In genomic region chr3:49955636-49956035, GRCh38 we compare ENCODE assay signal across 18 cellular contexts. TPM values are rescaled to one million over a fixed set of nuclear protein-coding genes. Genes with fewer than 3 reads are reported as not detected.
DNase-seq lines count a peak whose midpoint lies in the region; ATAC-seq and TF ChIP-seq lines count a peak whose summit lies in the region.
"Had no signal": no experiment of that assay in that cellular context is flagged by ENCODE, and none has a peak within 500 bp of the region (broad histone marks: within the 10 kb centered on the region; RNA-seq: fewer than 3 reads in every experiment).

No MANE protein-coding gene starts in this region.

- ATAC-seq in natural killer cell (no peak), HG03571 (IDR thresholded peaks at IDR 0.05; ENCODE audit: unreplicated experiment) (no peak), HG02798 (IDR thresholded peaks at IDR 0.05; ENCODE audit: poor library complexity, unreplicated experiment) (no peak)
- ATAC-seq in natural killer cell treated with Interleukin-12 subunit alpha and Interleukin-12 subunit beta and Interleukin-15 and Interleukin-18, amount 100 ng/mL, for 72 hours = no peak
- no peak for ATAC-seq in central memory CD8-positive, alpha-beta T cell (replicated peaks; ENCODE audit: extremely low read depth, poor library complexity, severe bottlenecking)

- no peaks in the 10 kb centered on the region for H3K9me3 Mint-ChIP-seq in natural killer cell
- H3K9me3 Mint-ChIP-seq in natural killer cell treated with Interleukin-12 subunit alpha and Interleukin-12 subunit beta and Interleukin-15 and Interleukin-18, amount 100 ng/mL, for 72 hours = no peaks in the 10 kb centered on the region
- no peaks in the 10 kb centered on the region for H3K9me3 Mint-ChIP-seq in central memory CD8-positive, alpha-beta T cell
- H3K9me3 Mint-ChIP-seq: CD8-positive, alpha-beta memory T cell; H9 had no signal

- intact Hi-C loops in natural killer cell (cut with micrococcal nuclease) = no loop called here

- CTCF ChIA-PET in HEK293 (lab: Yijun Ruan, JAX) = no interaction called here

- H3K4me3 ChIP-seq in HEK293 (ENCODE audit: low read depth, low read length) = no peak overlapping the region
- H3K4me3 ChIP-seq: BLaER1 had no signal

- no peak for DNase-seq in natural killer cell
- no peak for DNase-seq in natural killer cell treated with Interleukin-12 subunit alpha and Interleukin-12 subunit beta and Interleukin-15 and Interleukin-18, amount 100 ng/mL, for 72 hours (ENCODE audit: low spot score)
- no peak for DNase-seq in central memory CD8-positive, alpha-beta T cell (ENCODE audit: low spot score in 2 of 2)
- no peak for DNase-seq in iPS-NIHi7 (ENCODE audit: extremely low spot score)
- DNase-seq: 8988T; CD8-positive, alpha-beta memory T cell; COR-L47; DMS 273 treated with DMSO at 0.1 percent for 48 hours; DMS53; DND-41; H9; KG1 had no signal

- no peaks in the 10 kb centered on the region for H3K27me3 Mint-ChIP-seq in natural killer cell (ENCODE audit: low read depth in 2 of 2)
- no peaks in the 10 kb centered on the region for H3K27me3 Mint-ChIP-seq in natural killer cell treated with Interleukin-12 subunit alpha and Interleukin-12 subunit beta and Interleukin-15 and Interleukin-18, amount 100 ng/mL, for 72 hours
- no peaks in the 10 kb centered on the region for H3K27me3 Mint-ChIP-seq in central memory CD8-positive, alpha-beta T cell
- H3K27me3 Mint-ChIP-seq: CD8-positive, alpha-beta memory T cell had no signal

- H3K9me3 ChIP-seq in HEK293 (ENCODE audit: control insufficient read depth, insufficient read depth, low read depth, low read length) = no peaks in the 10 kb centered on the region
- H3K9me3 ChIP-seq: BLaER1 had no signal

- 0 out of 2 replicates have a peak, but pooled peaks cover 3% of the 10 kb centered on the region for H3K4me1 ChIP-seq in HEK293 (ENCODE audit: control insufficient read depth, insufficient read depth, low read length)

- no peaks in the 10 kb centered on the region for H3K36me3 Mint-ChIP-seq in natural killer cell
- no peaks in the 10 kb centered on the region for H3K36me3 Mint-ChIP-seq in natural killer cell treated with Interleukin-12 subunit alpha and Interleukin-12 subunit beta and Interleukin-15 and Interleukin-18, amount 100 ng/mL, for 72 hours
- H3K36me3 Mint-ChIP-seq in central memory CD8-positive, alpha-beta T cell (ENCODE audit: insufficient read depth) = peaks cover 11% of the 10 kb centered on the region

- H3K27ac Mint-ChIP-seq in natural killer cell = peak overlapping the region in 1 of 2 donors; percentile 29
- H3K27ac Mint-ChIP-seq in natural killer cell treated with Interleukin-12 subunit alpha and Interleukin-12 subunit beta and Interleukin-15 and Interleukin-18, amount 100 ng/mL, for 72 hours = no peak overlapping the region
- H3K27ac Mint-ChIP-seq in central memory CD8-positive, alpha-beta T cell (ENCODE audit: low read depth) = peak overlapping the region; percentile 53
- H3K27ac Mint-ChIP-seq: CD8-positive, alpha-beta memory T cell had no signal

- H3K36me3 ChIP-seq in HEK293 (ENCODE audit: control insufficient read depth in 2 of 2, insufficient read depth in 1 of 2, low read length in 2 of 2) = no peaks in the 10 kb centered on the region; a peak in 1 of 3 replicates

- POLR2A ChIA-PET in HEK293 (lab: Yijun Ruan, JAX) = interaction anchor here (0.7 kb wide), 1 partner anchor 1109 kb away, joined by 3 read pairs; no protein-coding TSS in a partner anchor

- peak overlapping the region; percentile 29 for H3K4me3 Mint-ChIP-seq in natural killer cell
- no peak overlapping the region for H3K4me3 Mint-ChIP-seq in natural killer cell treated with Interleukin-12 subunit alpha and Interleukin-12 subunit beta and Interleukin-15 and Interleukin-18, amount 100 ng/mL, for 72 hours
- H3K4me3 Mint-ChIP-seq in central memory CD8-positive, alpha-beta T cell = no peak overlapping the region
- H3K4me3 Mint-ChIP-seq: CD14-positive monocyte; CD8-positive, alpha-beta memory T cell; H9 had no signal

- peaks cover 31 to 33% of the 10 kb centered on the region in 2 donors for H3K4me1 Mint-ChIP-seq in natural killer cell
- peaks cover 17 to 21% of the 10 kb centered on the region in 2 donors for H3K4me1 Mint-ChIP-seq in natural killer cell treated with Interleukin-12 subunit alpha and Interleukin-12 subunit beta and Interleukin-15 and Interleukin-18, amount 100 ng/mL, for 72 hours (ENCODE audit: low read depth in 2 of 2)
- peaks cover 17% of the 10 kb centered on the region for H3K4me1 Mint-ChIP-seq in central memory CD8-positive, alpha-beta T cell

- TF ChIP-seq CTCF in natural killer cell (IDR thresholded peaks at IDR 0.05) = no peak
- TF ChIP-seq CTCF in HEK293 (tag by site-specific recombination; IDR thresholded peaks at IDR 0.05) = no peak

- H3K27ac ChIP-seq in HEK293 (ENCODE audit: extremely low read depth, low read depth, low read length) = no peak overlapping the region
- H3K27ac ChIP-seq: BLaER1 had no signal

TF ChIP-seq in HEK293, 187 proteins besides CTCF, POLR2A, EP300 and RAD21:
- TF ChIP-seq ZNF2 (tag by site-specific recombination; IDR thresholded peaks at IDR 0.05) (no peak), OSR2 (tag by site-specific recombination; IDR thresholded peaks at IDR 0.05) (0 out of 2 replicates have a peak, but pooled peaks have one; percentile 7), KLF16 (tag by site-specific recombination; IDR thresholded peaks at IDR 0.05) (no peak), ZNF521 (tag by site-specific recombination; IDR thresholded peaks at IDR 0.05) (no peak), ZSCAN4 (tag by site-specific recombination; IDR thresholded peaks at IDR 0.05) (peak; percentile 61)

RNA-seq across cellular contexts. Expression of gene RBM6, which starts 15.7 kb away (rescaled TPM):
- total RNA-seq in natural killer cell = 100 to 1,000 TPM; 155 to 193 (median 157) TPM
- total RNA-seq in natural killer cell treated with Interleukin-12 subunit alpha and Interleukin-12 subunit beta and Interleukin-15 and Interleukin-18, amount 100 ng/mL, for 72 hours = 100 to 1,000 TPM in 1 of 2 donors, 10 to 100 TPM in 1; 96.6 to 149 TPM

RNA-seq across cellular contexts. Expression of gene MON1A, which starts 26.0 kb away (rescaled TPM):
- 1 to 10 TPM; 3.7 to 8.1 (median 7.9) TPM for total RNA-seq in natural killer cell
- total RNA-seq in natural killer cell treated with Interleukin-12 subunit alpha and Interleukin-12 subunit beta and Interleukin-15 and Interleukin-18, amount 100 ng/mL, for 72 hours = 10 to 100 TPM; 11.3 to 18.7 TPM

RNA-seq across cellular contexts. Expression of gene MST1R, which starts 52.0 kb away (rescaled TPM):
- total RNA-seq in natural killer cell = 1 to 10 TPM; 1.6 to 3.4 (median 2.2) TPM
- 1 to 10 TPM in 1 of 2 donors, under 1 TPM in 1; 0.50 to 2.6 TPM for total RNA-seq in natural killer cell treated with Interleukin-12 subunit alpha and Interleukin-12 subunit beta and Interleukin-15 and Interleukin-18, amount 100 ng/mL, for 72 hours
- total RNA-seq: A673 had no signal
